ENCODE assay signal across 12 cellular contexts in the genomic region with DNA sequence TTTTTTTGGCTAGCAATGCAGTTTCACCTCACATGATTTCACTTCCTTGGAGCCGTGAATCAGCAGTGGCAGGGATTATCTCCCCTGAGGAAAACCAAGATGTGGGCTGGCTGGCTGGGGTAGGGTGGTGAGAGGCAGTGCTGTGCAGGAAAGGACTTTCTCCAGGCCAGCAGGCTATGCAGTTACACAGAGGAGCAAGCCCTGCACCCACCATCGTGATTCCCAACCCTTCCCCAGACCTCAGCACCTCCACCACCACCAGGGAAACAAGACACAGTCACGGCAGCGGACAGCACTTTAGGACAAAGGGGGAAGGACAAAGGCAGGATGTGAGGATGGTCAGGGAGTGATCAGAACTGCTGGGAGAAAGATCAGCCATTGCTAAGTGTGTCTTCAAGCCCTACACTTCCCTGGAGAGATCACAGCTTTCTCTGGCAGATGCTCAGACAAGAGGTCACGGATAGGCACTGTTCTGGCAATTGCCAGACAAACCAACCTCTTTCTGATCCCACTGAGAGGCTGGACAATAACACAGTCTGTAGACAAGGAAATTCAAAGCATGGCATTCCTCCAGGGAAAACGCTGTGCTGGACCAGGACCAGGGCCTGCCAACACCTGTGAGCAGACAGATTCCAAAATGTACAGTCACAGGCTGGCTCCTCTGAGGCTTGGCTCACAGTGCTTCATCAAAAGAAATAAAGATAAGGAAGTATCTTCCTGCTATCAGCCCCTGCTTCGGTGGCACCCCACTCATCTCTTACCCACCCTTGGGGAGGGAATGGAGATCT.
DNase-seq lines count a peak whose midpoint lies in the region; ATAC-seq and TF ChIP-seq lines count a peak whose summit lies in the region.
"Had no signal": no experiment of that assay in that cellular context is flagged by ENCODE, and none has a peak within 500 bp of the region (broad histone marks: within the 10 kb centered on the region; RNA-seq: fewer than 3 reads in every experiment).

No MANE protein-coding gene starts in this region.

- H2BK20ac ChIP-seq in IMR-90 (ENCODE audit: low read depth, low read length): peak overlapping the region; percentile 87

- no peak for TF ChIP-seq CTCF in 22Rv1 (IDR thresholded peaks at IDR 0.05)
- TF ChIP-seq CTCF in IMR-90 (conservative IDR thresholded peaks at IDR 0.05; ENCODE audit: low read depth, low read length): no peak
- TF ChIP-seq CTCF in brain microvascular endothelial cell (IDR thresholded peaks at IDR 0.05; ENCODE audit: low read depth, low read length, missing control alignments): no peak
- TF ChIP-seq CTCF in activated CD8-positive, alpha-beta T cell treated with anti-CD3 and anti-CD28 coated beads for 36 hours (IDR thresholded peaks at IDR 0.05): no peak

- H2BK120ac ChIP-seq in IMR-90 (ENCODE audit: low read depth, low read length): peak overlapping the region; percentile 94

- H3K9me3 ChIP-seq in IMR-90 (ENCODE audit: control insufficient read depth, insufficient read depth, low read length): peaks cover 2% of the 10 kb centered on the region; the same call in 1 of the 2 replicates
- H3K9me3 ChIP-seq in right cardiac atrium (ENCODE audit: control insufficient read depth, low read length): no peaks in the 10 kb centered on the region

- H3K27me3 ChIP-seq in IMR-90 (ENCODE audit: control insufficient read depth, insufficient read depth, low read length): no peaks in the 10 kb centered on the region
- no peaks in the 10 kb centered on the region for H3K27me3 ChIP-seq in brain microvascular endothelial cell (replicated peaks)
- no peaks in the 10 kb centered on the region for H3K27me3 ChIP-seq in right cardiac atrium (ENCODE audit: control insufficient read depth, insufficient read depth)

- H3K4me1 ChIP-seq in IMR-90 (ENCODE audit: control insufficient read depth, insufficient read depth, low read length) (peaks cover 14% of the 10 kb centered on the region), right cardiac atrium (ENCODE audit: control insufficient read depth, insufficient read depth, low read length) (no peaks in the 10 kb centered on the region)

- peaks cover 0 to 4% of the 10 kb centered on the region in 2 experiments; a peak in 1 of 4 replicates for H3K79me1 ChIP-seq in IMR-90 (ENCODE audit: low read depth in 1 of 2, low read length in 2 of 2)

- H3K4me1 Mint-ChIP-seq in activated CD8-positive, alpha-beta T cell treated with anti-CD3 and anti-CD28 coated beads for 36 hours (ENCODE audit: low read depth): no peaks in the 10 kb centered on the region

- no TSS peak for BruUV-seq in IMR-90 (replicated peaks; lab: Mats Ljungman, UMichigan)

- peak overlapping the region; percentile 51 for H2AK9ac ChIP-seq in IMR-90 (replicated peaks; ENCODE audit: low read depth, low read length, poor library complexity)

- POLR2A ChIA-PET in IMR-90 (lab: Charles Lee; ENCODE audit: unreplicated experiment): no interaction called here
- POLR2A ChIA-PET in activated CD8-positive, alpha-beta T cell treated with anti-CD3 and anti-CD28 coated beads for 36 hours (lab: Charles Lee): no interaction called here

- peaks cover 12% of the 10 kb centered on the region for H3K9me1 ChIP-seq in IMR-90 (ENCODE audit: insufficient read depth, low read length)

- H3K4me3 Mint-ChIP-seq in activated CD8-positive, alpha-beta T cell treated with anti-CD3 and anti-CD28 coated beads for 36 hours: no peak overlapping the region
- H3K4me3 Mint-ChIP-seq: activated T-helper 1 cell treated with anti-CD3 and anti-CD28 coated beads, Interleukin-12 subunit alpha, Interleukin-12 subunit beta, Interleukin-2, Interleukin-4 antibody, amounts not matched to agents 30 ng/mL and 10 ng/mL and 1 ng/mL, durations not matched to agents 14 hours and 24 hours and 36 hours had no signal

- H4K5ac ChIP-seq in IMR-90 (ENCODE audit: low read depth, low read length): peak overlapping the region; percentile 82

- H4K8ac ChIP-seq in IMR-90 (ENCODE audit: low read depth in 2 of 2, low read length in 2 of 2): peak overlapping the region; percentile 10 to 84; a peak in 3 of 4 replicates

- TF ChIP-seq RAD21 in IMR-90 (IDR thresholded peaks at IDR 0.05; ENCODE audit: low read length): no peak

- WGBS in IMR-90 (ENCODE audit: extremely low coverage in 2 of 2, insufficient read length in 1 of 2), 2 experiments: no CpG with 5 or more reads among the region's 7 CpGs
- WGBS in right cardiac atrium: 52% methylated on average over 7 of the region's 7 CpGs

- H2AFZ ChIP-seq in IMR-90 (replicated peaks; ENCODE audit: low read length, poor library complexity): peak overlapping the region; percentile 54

- H3K27me3 Mint-ChIP-seq in activated CD8-positive, alpha-beta T cell treated with anti-CD3 and anti-CD28 coated beads for 36 hours: no peaks in the 10 kb centered on the region

- H3K23ac ChIP-seq in IMR-90 (ENCODE audit: low read depth, low read length): peak overlapping the region; percentile 80; the same call in 1 of the 2 replicates

- no peak overlapping the region for H3K4me3 ChIP-seq in IMR-90 (ENCODE audit: insufficient read depth, low read depth, low read length)
- no peak overlapping the region for H3K4me3 ChIP-seq in brain microvascular endothelial cell (ENCODE audit: low read depth, low read length)
- no peak overlapping the region for H3K4me3 ChIP-seq in right cardiac atrium (ENCODE audit: low read length)

- H3K4ac ChIP-seq in IMR-90 (ENCODE audit: low read depth, low read length): peak overlapping the region; percentile 95

- no peak overlapping the region for H3K4me2 ChIP-seq in IMR-90 (ENCODE audit: low read depth, low read length)

- no peaks in the 10 kb centered on the region for H3K9me3 Mint-ChIP-seq in activated CD8-positive, alpha-beta T cell treated with anti-CD3 and anti-CD28 coated beads for 36 hours
- H3K9me3 Mint-ChIP-seq: activated T-helper 1 cell treated with anti-CD3 and anti-CD28 coated beads, Interleukin-12 subunit alpha, Interleukin-12 subunit beta, Interleukin-2, Interleukin-4 antibody, amounts not matched to agents 30 ng/mL and 10 ng/mL and 1 ng/mL, durations not matched to agents 14 hours and 24 hours and 36 hours had no signal

- peak overlapping the region; percentile 92 for H2AK5ac ChIP-seq in IMR-90 (ENCODE audit: low read depth, low read length)

- CTCF ChIA-PET in IMR-90 (lab: Yijun Ruan, JAX): interaction anchor here (0.6 kb wide), 1 partner anchor 785 kb away, joined by 5 read pairs; no protein-coding TSS in a partner anchor
- CTCF ChIA-PET in activated CD8-positive, alpha-beta T cell treated with anti-CD3 and anti-CD28 coated beads for 36 hours (lab: Charles Lee): no interaction called here

- dilution Hi-C loops in IMR-90 (cut with HindIII; ENCODE audit: low sequenced_read_pairs, unreplicated experiment): no loop called here

- H3K36me3 Mint-ChIP-seq in activated CD8-positive, alpha-beta T cell treated with anti-CD3 and anti-CD28 coated beads for 36 hours (ENCODE audit: low read depth): no peaks in the 10 kb centered on the region

- in situ Hi-C loops in IMR-90 (cut with MboI; ENCODE audit: low sequenced_read_pairs) (no loop called here), brain microvascular endothelial cell (cut with HindIII; ENCODE audit: low pct_ligation_motif_present, low sequenced_read_pairs) (no loop called here)

- TF ChIP-seq POLR2A in IMR-90 (IDR thresholded peaks at IDR 0.05; ENCODE audit: low read depth, low read length): no peak

- H4K20me1 ChIP-seq in IMR-90 (ENCODE audit: insufficient read depth, low read length): no peaks in the 10 kb centered on the region

- intact Hi-C loops in IMR-90 (cut with micrococcal nuclease) (no loop called here), right cardiac atrium (cut with DNase I) (no loop called here)
- intact Hi-C loops in activated CD8-positive, alpha-beta T cell treated with anti-CD3 and anti-CD28 coated beads for 36 hours (cut with micrococcal nuclease): no loop called here

- DNase-seq in IMR-90 (peak; percentile 61), brain microvascular endothelial cell (peak; percentile 22), right cardiac atrium (peak; percentile 20 to 69 (median 55)), NCI-H526 treated with DMSO at 0.1 percent for 48 hours (lab: John Stamatoyannopoulos, UW) (no peak)
- DNase-seq in stimulated activated CD4-positive, alpha-beta T cell treated with anti-CD3 and anti-CD28 coated beads, Interleukin-2, amount 100 ng/mL, for 48 hours: no peak
- no peak for DNase-seq in activated CD8-positive, alpha-beta T cell treated with anti-CD3 and anti-CD28 coated beads for 36 hours
- DNase-seq: cortex of kidney; NCI-H1436 treated with DMSO at 0.1 percent for 48 hours; stimulated activated CD4-positive, alpha-beta T cell treated with anti-CD3 and anti-CD28 coated beads, Interleukin-2, amount 100 ng/mL, for 24 hours had no signal

- peak overlapping the region; percentile 91 for H3K14ac ChIP-seq in IMR-90 (replicated peaks; ENCODE audit: low read depth, low read length)

- H2BK5ac ChIP-seq in IMR-90 (ENCODE audit: low read depth, low read length, poor library complexity, severe bottlenecking): no peak overlapping the region

- H3K36me3 ChIP-seq in IMR-90 (ENCODE audit: control insufficient read depth, insufficient read depth, low read length) (no peaks in the 10 kb centered on the region), brain microvascular endothelial cell (replicated peaks) (no peaks in the 10 kb centered on the region)

- H3K27ac Mint-ChIP-seq in activated CD8-positive, alpha-beta T cell treated with anti-CD3 and anti-CD28 coated beads for 36 hours: no peak overlapping the region
- H3K27ac Mint-ChIP-seq: activated T-helper 1 cell treated with anti-CD3 and anti-CD28 coated beads, Interleukin-12 subunit alpha, Interleukin-12 subunit beta, Interleukin-2, Interleukin-4 antibody, amounts not matched to agents 30 ng/mL and 10 ng/mL and 1 ng/mL, durations not matched to agents 14 hours and 24 hours and 36 hours had no signal

- H3K56ac ChIP-seq in IMR-90 (ENCODE audit: extremely low read depth, insufficient read depth, low read length): no peak overlapping the region

- peak overlapping the region; percentile 79 for H3K18ac ChIP-seq in IMR-90 (ENCODE audit: low read depth, low read length)

- H4K91ac ChIP-seq in IMR-90 (ENCODE audit: insufficient read depth, low read depth, low read length): peak overlapping the region; percentile 83

- H3K27ac ChIP-seq in 22Rv1 (peak overlapping the region; percentile 82), IMR-90 (ENCODE audit: insufficient read depth, low read length) (peak overlapping the region; percentile 21; the same call in 1 of the 2 replicates), brain microvascular endothelial cell (no peak overlapping the region), right cardiac atrium (ENCODE audit: low read length) (no peak overlapping the region)

- H2BK15ac ChIP-seq in IMR-90 (ENCODE audit: low read depth, low read length): peak overlapping the region; percentile 92; the same call in 2 of the 3 replicates

- ATAC-seq in IMR-90 (ENCODE audit: low read depth) (peak; percentile 24), right cardiac atrium (peak; percentile 86 to 88), GM21717 (IDR thresholded peaks at IDR 0.05; ENCODE audit: unreplicated experiment) (no peak)
- ATAC-seq in activated CD8-positive, alpha-beta T cell treated with anti-CD3 and anti-CD28 coated beads for 36 hours: no peak

- H3K9ac ChIP-seq in IMR-90 (ENCODE audit: low read depth, low read length): no peak overlapping the region

TF ChIP-seq in IMR-90, 13 proteins besides CTCF, POLR2A, EP300 and RAD21 (continues in another document):
- TF ChIP-seq RCOR1 (IDR thresholded peaks at IDR 0.05; ENCODE audit: insufficient replicate concordance, low read length) (no peak), BHLHE40 (IDR thresholded peaks at IDR 0.05; ENCODE audit: low read depth, low read length) (no peak)

Comparison
In these comparisons a context has a peak if more than half of its experiments do, and no peak if none do; other contexts are left out.
1. H3K27ac ChIP-seq: peak in 22Rv1 (single experiment) and IMR-90 (single experiment); none in brain microvascular endothelial cell (single experiment) and right cardiac atrium (single experiment).
2. ATAC-seq: peak in IMR-90 (single experiment) and right cardiac atrium (2 of 2); none in GM21717 (single experiment) and activated CD8-positive, alpha-beta T cell treated with anti-CD3 and anti-CD28 coated beads for 36 hours (single experiment).
3. DNase-seq: peak in IMR-90 (single experiment), brain microvascular endothelial cell (single experiment) and right cardiac atrium (3 of 3); none in NCI-H526 treated with DMSO at 0.1 percent for 48 hours (single experiment), stimulated activated CD4-positive, alpha-beta T cell treated with anti-CD3 and anti-CD28 coated beads, Interleukin-2, amount 100 ng/mL, for 48 hours (0 of 2) and activated CD8-positive, alpha-beta T cell treated with anti-CD3 and anti-CD28 coated beads for 36 hours (single experiment).